1 cellular context compared by ENCODE assay signal in genomic region chr1:32351077-32351858, GRCh38.
A peak's percentile ranks its signal among the peaks of the same experiment; 100 is the strongest.
TF ChIP-seq lines count a peak whose summit lies in the region.

No MANE protein-coding gene starts in this region.

TF ChIP-seq in K562, 482 proteins besides CTCF, POLR2A, EP300 and RAD21 (continued from another document and continues in another):
- no peak for TF ChIP-seq MBD1 (CRISPR knock-in tag; IDR thresholded peaks at IDR 0.05)
- no peak for TF ChIP-seq XRCC3 (IDR thresholded peaks at IDR 0.05)
- peak in 1 of 2 experiments; percentile 92; a peak in 1 of 4 replicates for TF ChIP-seq MLX (CRISPR knock-in tag; conservative IDR thresholded peaks at IDR 0.05)
- TF ChIP-seq ZBTB40 (IDR thresholded peaks at IDR 0.05) = peak; percentile 67; the same call in 1 of the 2 replicates
- no peak; the same call in 1 of the 2 replicates for TF ChIP-seq ZBTB40 (CRISPR knock-in tag; IDR thresholded peaks at IDR 0.05)
- TF ChIP-seq MEIS2 (IDR thresholded peaks at IDR 0.05; ENCODE audit: partially characterized antibody) = no peak
- peak; percentile 73 for TF ChIP-seq USF2 (CRISPR knock-in tag; IDR thresholded peaks at IDR 0.05)
- TF ChIP-seq KLF1 (tag; IDR thresholded peaks at IDR 0.05) = peak; percentile 59; the same call in 1 of the 2 replicates
- TF ChIP-seq MXI1 (IDR thresholded peaks at IDR 0.05; ENCODE audit: low read depth, low read length) = 0 out of 2 replicates have a peak, but pooled peaks have one; percentile 44
- TF ChIP-seq CEBPG (CRISPR knock-in tag; IDR thresholded peaks at IDR 0.05) = no peak
- no peak for TF ChIP-seq CEBPG (tag; conservative IDR thresholded peaks at IDR 0.05 in 1 of 2, IDR thresholded peaks at IDR 0.05 in 1 of 2)
- TF ChIP-seq SLC30A9 (CRISPR knock-in tag; IDR thresholded peaks at IDR 0.05) = 0 out of 2 replicates have a peak, but pooled peaks have one; percentile 76
- TF ChIP-seq ZBTB49 (CRISPR knock-in tag; IDR thresholded peaks at IDR 0.05; ENCODE audit: borderline replicate concordance) = no peak
- TF ChIP-seq THAP12 (CRISPR knock-in tag; IDR thresholded peaks at IDR 0.05) = peak; percentile 72; the same call in 1 of the 2 replicates
- TF ChIP-seq ZNF830 (CRISPR knock-in tag; IDR thresholded peaks at IDR 0.05) = no peak
- no peak for TF ChIP-seq SMAD2 (IDR thresholded peaks at IDR 0.05; ENCODE audit: low read depth, low read length)
- no peak for TF ChIP-seq TSC22D4 (tag; IDR thresholded peaks at IDR 0.05)
- no peak for TF ChIP-seq ZNF184 (CRISPR knock-in tag; IDR thresholded peaks at IDR 0.05)
- no peak for TF ChIP-seq RBM22 (IDR thresholded peaks at IDR 0.05; ENCODE audit: low read depth, low read length, poor library complexity, severe bottlenecking)
- no peak for TF ChIP-seq CBFB (CRISPR knock-in tag; IDR thresholded peaks at IDR 0.05)
- no peak for TF ChIP-seq ZNF717 (CRISPR knock-in tag; IDR thresholded peaks at IDR 0.05)
- TF ChIP-seq CREBBP (IDR thresholded peaks at IDR 0.05; ENCODE audit: low read depth, low read length) = no peak
- no peak for TF ChIP-seq E4F1 (CRISPR knock-in tag; IDR thresholded peaks at IDR 0.05; ENCODE audit: borderline replicate concordance)
- TF ChIP-seq SAP30 (IDR thresholded peaks at IDR 0.05; ENCODE audit: borderline replicate concordance, insufficient read depth, low read depth, low read length, poor library complexity, severe bottlenecking) = peak; percentile 88
- peak; percentile 79; the same call in 1 of the 2 replicates for TF ChIP-seq ZNF449 (CRISPR knock-in tag; IDR thresholded peaks at IDR 0.05)
- no peak for TF ChIP-seq DNMT1 (IDR thresholded peaks at IDR 0.05)
- no peak for TF ChIP-seq PHF21A (IDR thresholded peaks at IDR 0.05; ENCODE audit: borderline replicate concordance, low read depth)
- TF ChIP-seq MEF2A (IDR thresholded peaks at IDR 0.05; ENCODE audit: control insufficient read depth, low read depth, low read length) = no peak
- TF ChIP-seq ATF3 (IDR thresholded peaks at IDR 0.05) = no peak
- TF ChIP-seq ATF3 (CRISPR knock-in tag; conservative IDR thresholded peaks at IDR 0.05) = no peak
- TF ChIP-seq ZFP91 (CRISPR knock-in tag; IDR thresholded peaks at IDR 0.05) = no peak
- no peak for TF ChIP-seq ZNF124 (CRISPR knock-in tag; IDR thresholded peaks at IDR 0.05)
